ENCODE assay signal across 24 cellular contexts in genomic region chr12:4833511-4833910, GRCh38.
DNase-seq lines count a peak whose midpoint lies in the region; ATAC-seq and TF ChIP-seq lines count a peak whose summit lies in the region.
"Had no signal": no experiment of that assay in that cellular context is flagged by ENCODE, and none has a peak within 500 bp of the region (broad histone marks: within the 10 kb centered on the region; RNA-seq: fewer than 3 reads in every experiment).

No MANE protein-coding gene starts in this region.

- H3K27ac ChIP-seq in right atrium auricular region = no peak overlapping the region
- H3K27ac ChIP-seq: 22Rv1, KMS-11 had no signal

- intact Hi-C loops in mucosa of descending colon (cut with DNase I, micrococcal nuclease) = no loop called here
- intact Hi-C loops in lower leg skin (cut with DNase I; ENCODE audit: low total_unique reads) = no loop called here

- TF ChIP-seq POLR2A in NB4 (IDR thresholded peaks at IDR 0.05; ENCODE audit: extremely low read depth, insufficient read length) = no peak
- no peak for TF ChIP-seq POLR2A in lower leg skin (IDR thresholded peaks at IDR 0.05)

- no peaks in the 10 kb centered on the region for H3K4me1 ChIP-seq in mucosa of descending colon (ENCODE audit: low read depth)
- H3K4me1 ChIP-seq in right atrium auricular region = no peaks in the 10 kb centered on the region

- no peaks in the 10 kb centered on the region for H3K27me3 ChIP-seq in right atrium auricular region

- no peak overlapping the region for H3K4me3 ChIP-seq in NB4 (ENCODE audit: low read depth, low read length)
- H3K4me3 ChIP-seq in mucosa of descending colon = no peak overlapping the region
- H3K4me3 ChIP-seq in right atrium auricular region = no peak overlapping the region
- H3K4me3 ChIP-seq in lower leg skin (ENCODE audit: low read depth, poor library complexity, severe bottlenecking) = no peak overlapping the region

- no peaks in the 10 kb centered on the region for H3K36me3 ChIP-seq in mucosa of descending colon (ENCODE audit: low read depth)
- H3K36me3 ChIP-seq in right atrium auricular region = no peaks in the 10 kb centered on the region

- 65 to 73% methylated on average over 4 of the region's 4 CpGs for WGBS in lower leg skin, 2 donors

- H3K9me3 ChIP-seq in mucosa of descending colon (no peaks in the 10 kb centered on the region), right atrium auricular region (no peaks in the 10 kb centered on the region)

- TF ChIP-seq CTCF in NB4 (IDR thresholded peaks at IDR 0.05; ENCODE audit: low read depth, low read length) (no peak), mucosa of descending colon (IDR thresholded peaks at IDR 0.05) (no peak), right atrium auricular region (IDR thresholded peaks at IDR 0.05) (no peak), lower leg skin (IDR thresholded peaks at IDR 0.05) (no peak)

- DNase-seq in NCI-H82 (lab: John Stamatoyannopoulos, UW) (peak; percentile 32), NCI-H82 treated with DMSO at 0.1 percent for 48 hours (lab: John Stamatoyannopoulos, UW; ENCODE audit: unreplicated experiment) (no peak), NB4 (ENCODE audit: low read depth) (peak; percentile 16), mucosa of descending colon (no peak), right atrium auricular region (ENCODE audit: low spot score) (no peak), NCI-H1694 treated with DMSO at 0.1 percent for 48 hours (lab: John Stamatoyannopoulos, UW) (no peak), lower leg skin (ENCODE audit: low spot score in 2 of 2) (no peak)
- DNase-seq: AML-193, DMS53, EL, GF-D8, IMR-90, NCI-H1092 treated with DMSO at 0.1 percent for 48 hours, NCI-H1436 treated with DMSO at 0.1 percent for 48 hours, NCI-H2029, NCI-H2227 treated with DMSO at 0.1 percent for 48 hours, NCI-H510A treated with DMSO at 0.1 percent for 48 hours, NCI-H748 treated with DMSO at 0.1 percent for 48 hours, PC-3, SHP77 had no signal

- ATAC-seq in mucosa of descending colon = peak; percentile 8
- no peak for ATAC-seq in GM18511 (IDR thresholded peaks at IDR 0.05; ENCODE audit: unreplicated experiment)
- ATAC-seq: HCT116, PC-3 had no signal

Comparison
In these comparisons a context has a peak if more than half of its experiments do, and no peak if none do; other contexts are left out.
1. DNase-seq: peak in NCI-H82 (single experiment) and NB4 (single experiment); none in NCI-H82 treated with DMSO at 0.1 percent for 48 hours (single experiment), mucosa of descending colon (0 of 3), right atrium auricular region (single experiment), NCI-H1694 treated with DMSO at 0.1 percent for 48 hours (single experiment) and lower leg skin (0 of 2).